19 cellular contexts compared by ENCODE assay signal in the genomic region with DNA sequence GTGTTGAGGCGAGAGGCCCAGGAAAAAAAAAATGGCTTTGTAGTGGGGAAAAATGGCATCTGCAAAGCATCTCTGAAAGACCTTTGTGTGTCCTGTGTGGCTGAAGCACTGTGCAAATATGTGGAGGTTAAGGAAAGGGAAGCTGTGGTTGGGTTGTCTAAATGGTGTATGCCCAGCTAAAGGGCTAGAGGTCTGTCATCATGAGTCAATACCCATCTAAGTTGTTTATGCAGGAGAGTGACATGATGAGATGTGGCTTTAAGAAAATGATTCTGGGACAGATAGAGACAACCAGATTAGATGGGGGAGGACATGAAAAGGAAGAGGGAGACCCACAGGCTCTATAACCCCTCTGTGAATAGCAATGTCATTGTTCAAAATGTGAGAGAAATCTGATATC. TPM values are rescaled to one million over a fixed set of nuclear protein-coding genes. Genes with fewer than 3 reads are reported as not detected.
DNase-seq lines count a peak whose midpoint lies in the region; ATAC-seq, FAIRE-seq and TF ChIP-seq lines count a peak whose summit lies in the region.
"Had no signal": no experiment of that assay in that cellular context is flagged by ENCODE, and none has a peak within 500 bp of the region (broad histone marks: within the 10 kb centered on the region; RNA-seq: fewer than 3 reads in every experiment).

No MANE protein-coding gene starts in this region.

- H3K9me3 ChIP-seq in AG04450 (ENCODE audit: control insufficient read depth, insufficient read depth, low read length) (no peaks in the 10 kb centered on the region), SK-N-SH (peaks cover 6% of the 10 kb centered on the region; the same call in 1 of the 2 replicates), Caco-2 (no peaks in the 10 kb centered on the region)

- H3K9me3 Mint-ChIP-seq in Caco-2 (ENCODE audit: unreplicated experiment), result no peaks in the 10 kb centered on the region
- H3K9me3 Mint-ChIP-seq: activated CD4-positive, alpha-beta T cell treated with anti-CD3 and anti-CD28 coated beads, Interleukin-2, amount 10 ng/mL, durations not matched to agents 24 days and 14 days had no signal

- POLR2A ChIA-PET in AG04450 (lab: Yijun Ruan, JAX) (no interaction called here), SK-N-SH (lab: Yijun Ruan, JAX) (no interaction called here), Caco-2 (lab: Charles Lee) (no interaction called here)

- H2AFZ ChIP-seq in SK-N-SH (ENCODE audit: low read depth), result no peak overlapping the region
- H2AFZ ChIP-seq: parathyroid adenoma had no signal

- H3K27ac Mint-ChIP-seq in Caco-2 (ENCODE audit: unreplicated experiment), result no peak overlapping the region
- H3K27ac Mint-ChIP-seq: activated CD4-positive, alpha-beta T cell treated with anti-CD3 and anti-CD28 coated beads, Interleukin-2, amount 10 ng/mL, durations not matched to agents 24 days and 14 days; activated T-cell treated with anti-CD3 and anti-CD28 coated beads, Interleukin-2, amount 50 U/mL, for 24 hours; type B pancreatic cell had no signal

- TF ChIP-seq CTCF in AG04450 (IDR thresholded peaks at IDR 0.05; ENCODE audit: low read depth, low read length) (no peak), SK-N-SH (IDR thresholded peaks at IDR 0.05) (no peak), fibroblast of villous mesenchyme (IDR thresholded peaks at IDR 0.05; ENCODE audit: insufficient read depth, low read depth, low read length) (no peak), Caco-2 (IDR thresholded peaks at IDR 0.05; ENCODE audit: insufficient read depth in 1 of 2, low read depth in 1 of 2, low read length in 1 of 2, severe bottlenecking in 1 of 2, unreplicated experiment in 1 of 2) (no peak), lower leg skin (IDR thresholded peaks at IDR 0.05) (no peak)

- TF ChIP-seq POLR2A in H54 (IDR thresholded peaks at IDR 0.05; ENCODE audit: low read depth, low read length) (no peak), lower leg skin (IDR thresholded peaks at IDR 0.05) (no peak)

- BruUV-seq in Caco-2 (replicated peaks; lab: Mats Ljungman, UMichigan), result no TSS peak

- TF ChIP-seq RAD21 in SK-N-SH (IDR thresholded peaks at IDR 0.05; ENCODE audit: low read length), result no peak

- no peaks in the 10 kb centered on the region for H3K79me2 ChIP-seq in SK-N-SH (ENCODE audit: insufficient read depth)
- H3K79me2 ChIP-seq: parathyroid adenoma had no signal

- H3K36me3 ChIP-seq in SK-N-SH (replicated peaks in 1 of 2; ENCODE audit: control insufficient read depth in 1 of 2, insufficient read depth in 2 of 2, low read length in 1 of 2) (peaks cover 0 to 5% of the 10 kb centered on the region in 2 experiments), Caco-2 (ENCODE audit: control insufficient read depth, insufficient read depth, low read length) (no peaks in the 10 kb centered on the region)
- H3K36me3 ChIP-seq: BLaER1 treated with 17β-estradiol and CSF1 and Interleukin-3, amounts not matched to agents 10 nM and 100 nM had no signal

- H3K9me2 ChIP-seq in SK-N-SH, result no peaks in the 10 kb centered on the region

- no peak overlapping the region for H3K27ac ChIP-seq in AG04450 (ENCODE audit: low read depth, low read length)
- peak overlapping the region in 1 of 2 experiments; percentile 60; a peak in 2 of 4 replicates for H3K27ac ChIP-seq in SK-N-SH (ENCODE audit: low read depth in 2 of 2, low read length in 1 of 2)
- H3K27ac ChIP-seq: BLaER1 treated with 17β-estradiol and CSF1 and Interleukin-3, amounts not matched to agents 10 nM and 100 nM; foreskin keratinocyte; parathyroid adenoma had no signal

- H3K4me1 Mint-ChIP-seq in Caco-2 (ENCODE audit: low read depth, unreplicated experiment), result no peaks in the 10 kb centered on the region
- H3K4me1 Mint-ChIP-seq: activated CD4-positive, alpha-beta T cell treated with anti-CD3 and anti-CD28 coated beads, Interleukin-2, amount 10 ng/mL, durations not matched to agents 24 days and 14 days had no signal

- H3K27me3 ChIP-seq in AG04450 (ENCODE audit: control insufficient read depth, insufficient read depth, low read length), result no peaks in the 10 kb centered on the region
- no peaks in the 10 kb centered on the region for H3K27me3 ChIP-seq in SK-N-SH (ENCODE audit: insufficient read depth)
- H3K27me3 ChIP-seq in Caco-2 (replicated peaks; ENCODE audit: control insufficient read depth, insufficient read depth, low read length), result no peaks in the 10 kb centered on the region
- H3K27me3 ChIP-seq: BLaER1 treated with 17β-estradiol and CSF1 and Interleukin-3, amounts not matched to agents 10 nM and 100 nM; foreskin keratinocyte had no signal

- peak; percentile 18 for DNase-seq in AG04450 (ENCODE audit: low read depth, low spot score)
- DNase-seq in H54 (ENCODE audit: insufficient read length, low spot score), result peak; percentile 24
- no peak for DNase-seq in SK-N-SH
- peak; percentile 10 for DNase-seq in fibroblast of villous mesenchyme (ENCODE audit: low read depth)
- no peak for DNase-seq in Caco-2
- no peak for DNase-seq in inferior parietal cortex (ENCODE audit: extremely low spot score)
- DNase-seq in lower leg skin (ENCODE audit: low spot score in 2 of 2), result no peak
- DNase-seq: activated CD4-positive, alpha-beta T cell treated with anti-CD3 and anti-CD28 coated beads, Interleukin-2, amount 10 ng/mL, durations not matched to agents 24 days and 14 days; activated T-cell treated with anti-CD3 and anti-CD28 coated beads, Interleukin-2, amount 50 U/mL, for 24 hours; NCI-H2171 treated with DMSO at 0.1 percent for 48 hours had no signal

- intact Hi-C loops in Caco-2 (cut with micrococcal nuclease; ENCODE audit: unreplicated experiment) (no loop called here), lower leg skin (cut with DNase I; ENCODE audit: low total_unique reads) (no loop called here)

- peaks cover 4% of the 10 kb centered on the region for H3K27me3 Mint-ChIP-seq in Caco-2 (ENCODE audit: insufficient read depth, unreplicated experiment)
- H3K27me3 Mint-ChIP-seq: activated CD4-positive, alpha-beta T cell treated with anti-CD3 and anti-CD28 coated beads, Interleukin-2, amount 10 ng/mL, durations not matched to agents 24 days and 14 days; activated T-cell treated with anti-CD3 and anti-CD28 coated beads, Interleukin-2, amount 50 U/mL, for 24 hours; type B pancreatic cell had no signal

- H3K4me2 ChIP-seq in SK-N-SH, result no peak overlapping the region

- 48% methylated on average over 1 of the region's 1 CpG for WGBS in SK-N-SH (ENCODE audit: low lambda C conversion rate)
- WGBS in lower leg skin, 2 donors, result 87 to 91% methylated on average over 1 of the region's 1 CpG

- peak; percentile 64 to 96; a peak in 3 of 4 replicates for TF ChIP-seq EP300 in SK-N-SH (IDR thresholded peaks at IDR 0.05; ENCODE audit: borderline replicate concordance in 1 of 2, low read depth in 1 of 2, low read length in 1 of 2)

- no peaks in the 10 kb centered on the region for H3K36me3 Mint-ChIP-seq in Caco-2 (ENCODE audit: insufficient read depth, unreplicated experiment)
- H3K36me3 Mint-ChIP-seq: type B pancreatic cell had no signal

- H3K9ac ChIP-seq in SK-N-SH, result no peak overlapping the region
- H3K9ac ChIP-seq: BLaER1 treated with 17β-estradiol and CSF1 and Interleukin-3, amounts not matched to agents 10 nM and 100 nM; parathyroid adenoma had no signal

- FAIRE-seq in H54 (lab: Jason Lieb, UNC), result peak; percentile 100
- FAIRE-seq: G401.6 had no signal

- peaks cover 41% of the 10 kb centered on the region for H3F3A ChIP-seq in SK-N-SH (replicated peaks; ENCODE audit: insufficient read depth)

- CTCF ChIA-PET in AG04450 (lab: Charles Lee) (no interaction called here), SK-N-SH (lab: Yijun Ruan, JAX) (no interaction called here), Caco-2 (lab: Charles Lee) (no interaction called here)

- H3K4me1 ChIP-seq in SK-N-SH (ENCODE audit: control insufficient read depth in 1 of 2, insufficient read depth in 2 of 2, low read depth in 1 of 2, low read length in 1 of 2) (peaks cover 0 to 40% of the 10 kb centered on the region in 2 experiments; a peak in 2 of 4 replicates), Caco-2 (no peaks in the 10 kb centered on the region)
- H3K4me1 ChIP-seq: parathyroid adenoma had no signal

- H3K4me3 ChIP-seq in AG04450 (ENCODE audit: low read depth, low read length) (no peak overlapping the region), SK-N-SH (ENCODE audit: low read depth in 2 of 2, low read length in 1 of 2) (no peak overlapping the region), fibroblast of villous mesenchyme (ENCODE audit: low read depth, low read length) (no peak overlapping the region), Caco-2 (ENCODE audit: low read depth, low read length) (no peak overlapping the region), lower leg skin (ENCODE audit: low read depth, poor library complexity, severe bottlenecking) (no peak overlapping the region)
- H3K4me3 ChIP-seq: BLaER1 treated with 17β-estradiol and CSF1 and Interleukin-3, amounts not matched to agents 10 nM and 100 nM had no signal

- H3K4me3 Mint-ChIP-seq in Caco-2 (ENCODE audit: unreplicated experiment), result no peak overlapping the region
- H3K4me3 Mint-ChIP-seq: activated CD4-positive, alpha-beta T cell treated with anti-CD3 and anti-CD28 coated beads, Interleukin-2, amount 10 ng/mL, durations not matched to agents 24 days and 14 days; activated T-cell treated with anti-CD3 and anti-CD28 coated beads, Interleukin-2, amount 50 U/mL, for 24 hours; type B pancreatic cell had no signal

- no peak for ATAC-seq in HG03565 (IDR thresholded peaks at IDR 0.05; ENCODE audit: unreplicated experiment)
- ATAC-seq: foreskin keratinocyte had no signal

- no peaks in the 10 kb centered on the region for H4K20me1 ChIP-seq in SK-N-SH (ENCODE audit: insufficient read depth)
- H4K20me1 ChIP-seq: BLaER1 treated with 17β-estradiol and CSF1 and Interleukin-3, amounts not matched to agents 10 nM and 100 nM had no signal

TF ChIP-seq in SK-N-SH, 30 proteins besides CTCF, POLR2A, EP300 and RAD21 (continues in another document):
- no peak for TF ChIP-seq MXI1 (IDR thresholded peaks at IDR 0.05; ENCODE audit: low read depth, low read length)
- TF ChIP-seq SIN3A (IDR thresholded peaks at IDR 0.05; ENCODE audit: borderline replicate concordance, low read depth, low read length), result peak; percentile 89; the same call in 1 of the 2 replicates
- no peak for TF ChIP-seq RFX5 (IDR thresholded peaks at IDR 0.05; ENCODE audit: low read length)
- no peak for TF ChIP-seq FOXJ3 (CRISPR knock-in tag; IDR thresholded peaks at IDR 0.05)
- TF ChIP-seq MEF2A (IDR thresholded peaks at IDR 0.05; ENCODE audit: borderline replicate concordance, low read depth), result no peak
- peak; percentile 82 for TF ChIP-seq FOSL2 (IDR thresholded peaks at IDR 0.05; ENCODE audit: borderline replicate concordance, low read depth)
- TF ChIP-seq NRF1 (IDR thresholded peaks at IDR 0.05; ENCODE audit: low read depth, low read length), result no peak
- TF ChIP-seq SMC3 (IDR thresholded peaks at IDR 0.05; ENCODE audit: low read depth, low read length), result no peak

RNA-seq across cellular contexts. Expression of gene IQCJ, which starts 13.4 kb away (rescaled TPM):
- polyA plus RNA-seq in AG04450 (2011; rRNA removed), result not detected in 2 replicates
- polyA minus RNA-seq in AG04450 (2011; rRNA and poly(A)+ RNA removed), result 0.56 TPM in 1 of 2 replicates, not detected in the other
- not detected in 2 replicates for polyA plus RNA-seq in SK-N-SH (2012; rRNA removed)
- polyA plus RNA-seq in SK-N-SH (2012; cell fraction: cytosol; rRNA removed), result 0.01 TPM in 1 of 2 replicates, not detected in the other
- 0.13 TPM in 1 of 2 replicates, not detected in the other for polyA plus RNA-seq in SK-N-SH (2012; cell fraction: nucleus; rRNA removed)
- total RNA-seq in fibroblast of villous mesenchyme, result under 0.01 and 0.64 TPM in 2 replicates
- not detected in 2 replicates for total RNA-seq in Caco-2 (2022)
- total RNA-seq in lower leg skin, result under 1 TPM in 1 of 4 donors, not detected in 3; 0.32 TPM
- total RNA-seq: activated CD4-positive, alpha-beta T cell treated with anti-CD3 and anti-CD28 coated beads, Interleukin-2, amount 10 ng/mL, durations not matched to agents 24 days and 14 days; dermis microvascular lymphatic vessel endothelial cell; foreskin keratinocyte; mononuclear cell; T-helper 1 cell treated with Interleukin-12 subunit alpha and Interleukin-12 subunit beta and Interleukin-4 antibody, amounts not matched to agents 30 ng/mL and 1 ng/mL, for 36 hours had no signal
- polyA plus RNA-seq: foreskin keratinocyte had no signal

Comparison
In these comparisons a context has a peak if more than half of its experiments do, and no peak if none do; other contexts are left out.
1. DNase-seq: peak in AG04450 (single experiment), H54 (single experiment) and fibroblast of villous mesenchyme (single experiment); none in SK-N-SH (single experiment), Caco-2 (0 of 2), inferior parietal cortex (single experiment) and lower leg skin (0 of 2).